Comparison of ENCODE assay signal across 8 cellular contexts in the genomic region with DNA sequence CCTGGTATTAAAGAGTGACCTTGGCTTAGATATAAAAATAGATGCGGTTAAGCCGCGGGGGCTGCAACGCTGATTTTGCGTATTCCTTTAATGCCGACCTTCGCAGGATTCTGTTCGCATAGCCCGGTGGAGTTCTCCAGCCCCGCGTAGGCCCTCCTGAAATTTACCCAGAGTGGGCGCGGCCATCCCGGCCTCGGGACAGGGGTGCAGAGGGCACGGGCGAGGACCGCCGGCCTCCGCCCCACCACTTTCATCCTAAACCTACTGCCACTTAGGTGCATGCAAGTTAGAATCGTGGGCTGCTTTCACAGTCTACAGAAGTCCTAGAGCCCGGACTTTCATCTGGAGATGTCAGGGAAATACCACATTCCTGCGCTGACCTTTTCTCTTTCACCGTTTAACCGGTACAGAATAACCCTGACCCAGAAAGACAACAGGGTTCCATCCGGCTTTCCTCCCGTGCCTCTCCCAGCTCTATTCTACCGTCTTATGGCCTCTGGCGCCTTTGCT. TPM values are rescaled to one million over a fixed set of nuclear protein-coding genes. Genes with fewer than 3 reads are reported as not detected.
DNase-seq lines count a peak whose midpoint lies in the region; ATAC-seq and TF ChIP-seq lines count a peak whose summit lies in the region.

No MANE protein-coding gene starts in this region.

- WGBS in right cardiac atrium = 22% methylated on average over 29 of the region's 29 CpGs
- WGBS in sigmoid colon, 2 donors = 12 to 21% methylated on average over 29 of the region's 29 CpGs

- H3K4me3 Mint-ChIP-seq in activated naive CD4-positive, alpha-beta T cell treated with anti-CD3 and anti-CD28 coated beads, Interleukin-2, amount 50 U/mL, for 24 hours = peak overlapping the region; percentile 90
- peak overlapping the region; percentile 80 for H3K4me3 Mint-ChIP-seq in activated CD4-positive, alpha-beta memory T cell treated with anti-CD3 and anti-CD28 coated beads for 36 hours

- intact Hi-C loops in activated CD4-positive, alpha-beta memory T cell treated with anti-CD3 and anti-CD28 coated beads for 36 hours (cut with micrococcal nuclease) = loop anchor here (5.0 to 10.0 kb wide), 2 partner anchors 99 to 188 kb away; partner anchors contain the start of genes GCNT4, GFM2 and NSA2
- intact Hi-C loops in right cardiac atrium (cut with DNase I) (no loop called here), sigmoid colon (cut with DNase I) (no loop called here)

- no peak for TF ChIP-seq EP300 in sigmoid colon (IDR thresholded peaks at IDR 0.05)

- POLR2A ChIA-PET in activated CD4-positive, alpha-beta memory T cell treated with anti-CD3 and anti-CD28 coated beads for 36 hours (lab: Charles Lee) = no interaction called here

- H3K9me3 ChIP-seq in right cardiac atrium (ENCODE audit: control insufficient read depth, low read length) = no peaks in the 10 kb centered on the region
- no peaks in the 10 kb centered on the region for H3K9me3 ChIP-seq in sigmoid colon

- peaks cover 37% of the 10 kb centered on the region for H3K4me1 Mint-ChIP-seq in activated naive CD4-positive, alpha-beta T cell treated with anti-CD3 and anti-CD28 coated beads, Interleukin-2, amount 50 U/mL, for 24 hours
- H3K4me1 Mint-ChIP-seq in activated CD4-positive, alpha-beta memory T cell treated with anti-CD3 and anti-CD28 coated beads for 36 hours (ENCODE audit: low read depth) = peaks cover 23% of the 10 kb centered on the region

- CTCF ChIA-PET in activated CD4-positive, alpha-beta memory T cell treated with anti-CD3 and anti-CD28 coated beads for 36 hours (lab: Charles Lee) = interaction anchor here (0.7 to 2.1 kb wide), 2 partner anchors 68 to 891 kb away, joined by 3 to 6 read pairs; no protein-coding TSS in a partner anchor

- no peak for TF ChIP-seq POLR2A in sigmoid colon (IDR thresholded peaks at IDR 0.05)

- no peak for TF ChIP-seq CTCF in sigmoid colon (IDR thresholded peaks at IDR 0.05)

- ATAC-seq in right cardiac atrium = peak; percentile 50 to 61
- no peak for ATAC-seq in GM21786 (IDR thresholded peaks at IDR 0.05; ENCODE audit: unreplicated experiment)

- no peaks in the 10 kb centered on the region for H3K27me3 Mint-ChIP-seq in activated naive CD4-positive, alpha-beta T cell treated with anti-CD3 and anti-CD28 coated beads, Interleukin-2, amount 50 U/mL, for 24 hours
- H3K27me3 Mint-ChIP-seq in activated CD4-positive, alpha-beta memory T cell treated with anti-CD3 and anti-CD28 coated beads for 36 hours = peaks cover 3% of the 10 kb centered on the region

- no peaks in the 10 kb centered on the region for H3K36me3 Mint-ChIP-seq in activated naive CD4-positive, alpha-beta T cell treated with anti-CD3 and anti-CD28 coated beads, Interleukin-2, amount 50 U/mL, for 24 hours
- H3K36me3 Mint-ChIP-seq in activated CD4-positive, alpha-beta memory T cell treated with anti-CD3 and anti-CD28 coated beads for 36 hours = no peaks in the 10 kb centered on the region

- no peak overlapping the region for H3K27ac ChIP-seq in right cardiac atrium (ENCODE audit: low read length)
- no peak overlapping the region for H3K27ac ChIP-seq in sigmoid colon

- H3K27me3 ChIP-seq in right cardiac atrium (ENCODE audit: control insufficient read depth, insufficient read depth) = no peaks in the 10 kb centered on the region
- peaks cover 20 to 39% (median 22%) of the 10 kb centered on the region in 3 donors for H3K27me3 ChIP-seq in sigmoid colon

- peak overlapping the region; percentile 90 for H3K27ac Mint-ChIP-seq in activated naive CD4-positive, alpha-beta T cell treated with anti-CD3 and anti-CD28 coated beads, Interleukin-2, amount 50 U/mL, for 24 hours
- peak overlapping the region; percentile 45 for H3K27ac Mint-ChIP-seq in activated CD4-positive, alpha-beta memory T cell treated with anti-CD3 and anti-CD28 coated beads for 36 hours

- no peaks in the 10 kb centered on the region for H3K9me3 Mint-ChIP-seq in activated naive CD4-positive, alpha-beta T cell treated with anti-CD3 and anti-CD28 coated beads, Interleukin-2, amount 50 U/mL, for 24 hours
- no peaks in the 10 kb centered on the region for H3K9me3 Mint-ChIP-seq in activated CD4-positive, alpha-beta memory T cell treated with anti-CD3 and anti-CD28 coated beads for 36 hours

- H3K4me1 ChIP-seq in right cardiac atrium (ENCODE audit: control insufficient read depth, insufficient read depth, low read length) (no peaks in the 10 kb centered on the region), sigmoid colon (peaks cover 0 to 17% (median 10%) of the 10 kb centered on the region in 4 donors)

- no peaks in the 10 kb centered on the region for H3K36me3 ChIP-seq in sigmoid colon

- no peak for DNase-seq in activated naive CD4-positive, alpha-beta T cell treated with anti-CD3 and anti-CD28 coated beads, Interleukin-2, amount 50 U/mL, for 16 hours
- DNase-seq in activated CD4-positive, alpha-beta memory T cell treated with anti-CD3 and anti-CD28 coated beads for 36 hours = peak; percentile 16
- DNase-seq in right cardiac atrium (no peak), sigmoid colon (no peak), hepatic stellate cell (ENCODE audit: low spot score) (no peak), foreskin melanocyte (no peak)

- H3K4me3 ChIP-seq in right cardiac atrium (ENCODE audit: low read length) (peak overlapping the region; percentile 61), sigmoid colon (peak overlapping the region in 3 of 4 donors; percentile 47 to 63 (median 58))

RNA-seq across cellular contexts. Expression of gene FAM169A, which starts 0.5 kb away (rescaled TPM):
- 10 to 100 TPM in 1 of 2 experiments, 1 to 10 TPM in 1; 9.0 to 10.4 TPM for total RNA-seq in activated CD4-positive, alpha-beta memory T cell treated with anti-CD3 and anti-CD28 coated beads for 36 hours
- 1 to 10 TPM; 6.8 to 8.9 (median 7.8) TPM for total RNA-seq in right cardiac atrium
- polyA plus RNA-seq in right cardiac atrium = 1.9 TPM
- 1 to 10 TPM in 3 of 4 donors, under 1 TPM in 1; 0.95 to 3.3 (median 1.5) TPM for total RNA-seq in sigmoid colon
- polyA plus RNA-seq in sigmoid colon = 1 to 10 TPM; 1.4 to 2.5 (median 1.8) TPM
